1 cellular context compared by ENCODE assay signal in genomic region chr9:121650220-121651013, GRCh38.
TF ChIP-seq lines count a peak whose summit lies in the region.

No MANE protein-coding gene starts in this region.

TF ChIP-seq in GM23338, 12 proteins besides CTCF, POLR2A, EP300 and RAD21 (continued from another document):
- TF ChIP-seq REST (IDR thresholded peaks at IDR 0.05; ENCODE audit: unreplicated experiment) (no peak), POLR2AphosphoS5 (IDR thresholded peaks at IDR 0.05; ENCODE audit: low read depth) (no peak), NANOG (IDR thresholded peaks at IDR 0.05; ENCODE audit: borderline replicate concordance) (no peak)
